24 cellular contexts compared by ENCODE assay signal in the genomic region with DNA sequence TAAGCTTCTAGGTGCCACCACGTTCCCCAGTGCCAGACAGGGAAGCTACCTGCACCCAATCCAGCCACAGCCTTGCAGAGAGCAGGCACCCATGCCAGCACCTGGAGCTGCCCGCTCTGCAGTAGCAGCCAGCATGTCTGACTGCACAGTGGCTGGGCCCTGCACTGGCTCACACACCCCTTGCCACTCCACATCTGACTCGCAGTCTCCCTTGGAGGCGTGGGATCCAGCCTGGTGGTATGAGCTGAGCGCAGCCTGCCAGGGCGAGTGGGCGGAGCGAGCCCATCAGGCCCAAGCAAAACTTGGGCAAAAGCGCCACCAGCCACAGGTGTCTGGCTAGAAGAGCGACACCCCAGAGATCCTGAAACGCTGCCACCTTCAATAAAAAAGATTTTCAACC.
"Had no signal": no experiment of that assay in that cellular context is flagged by ENCODE, and none has a peak within 500 bp of the region (broad histone marks: within the 10 kb centered on the region; RNA-seq: fewer than 3 reads in every experiment).

No MANE protein-coding gene starts in this region.

- DNase-seq: activated CD4-positive, alpha-beta memory T cell treated with anti-CD3 and anti-CD28 coated beads for 36 hours; activated CD4-positive, alpha-beta T cell treated with anti-CD3 and anti-CD28 coated beads for 36 hours; activated CD4-positive, alpha-beta T cell treated with anti-CD3 and anti-CD28 coated beads, Interleukin-2, amount 10 ng/mL, durations not matched to agents 24 days and 14 days; activated CD4-positive, CD25-positive, alpha-beta regulatory T cell; activated CD4-positive, CD25-positive, alpha-beta regulatory T cell treated with anti-CD3 and anti-CD28 coated beads, Interleukin-2, amount 50 U/mL, for 72 hours; activated CD8-positive, alpha-beta memory T cell treated with anti-CD3 and anti-CD28 coated beads, Interleukin-2, amount 50 U/mL, for 48 hours; activated gamma-delta T cell; activated naive CD4-positive, alpha-beta T cell; activated naive CD4-positive, alpha-beta T cell treated with anti-CD3 and anti-CD28 coated beads, Interleukin-2, amount 10 ng/mL, durations not matched to agents 7 days and 5 days; activated naive CD8-positive, alpha-beta T cell treated with anti-CD3 and anti-CD28 coated beads, Interleukin-2, amount 10 ng/mL, durations not matched to agents 7 days and 5 days; activated T-cell treated with anti-CD3 and anti-CD28 coated beads for 4 hours; activated T-cell treated with anti-CD3 and anti-CD28 coated beads, Interleukin-2, amount 50 U/mL, for 24 hours; activated T-cell treated with anti-CD3 and anti-CD28 coated beads, Interleukin-2, amount 50 U/mL, for 72 hours; central memory CD4-positive, alpha-beta T cell; cerebellar nuclear complex; colonic mucosa; effector CD8-positive, alpha-beta T cell; foreskin fibroblast; T-helper 2 cell had no signal

- H3K27me3 ChIP-seq: ascending aorta, breast epithelium, cardiac muscle cell, colonic mucosa had no signal

- H3K4me3 Mint-ChIP-seq: activated CD4-positive, alpha-beta memory T cell treated with anti-CD3 and anti-CD28 coated beads for 36 hours; activated CD4-positive, alpha-beta T cell treated with anti-CD3 and anti-CD28 coated beads for 36 hours; activated CD4-positive, alpha-beta T cell treated with anti-CD3 and anti-CD28 coated beads, Interleukin-2, amount 10 ng/mL, durations not matched to agents 24 days and 14 days; activated naive CD4-positive, alpha-beta T cell treated with anti-CD3 and anti-CD28 coated beads, Interleukin-2, amount 10 ng/mL, durations not matched to agents 7 days and 5 days; activated naive CD8-positive, alpha-beta T cell treated with anti-CD3 and anti-CD28 coated beads, Interleukin-2, amount 10 ng/mL, durations not matched to agents 7 days and 5 days; activated T-cell treated with anti-CD3 and anti-CD28 coated beads, Interleukin-2, amount 50 U/mL, for 24 hours; activated T-cell treated with anti-CD3 and anti-CD28 coated beads, Interleukin-2, amount 50 U/mL, for 72 hours; brain had no signal

- H3K9me3 ChIP-seq: colonic mucosa had no signal

- ATAC-seq: activated CD4-positive, alpha-beta T cell treated with anti-CD3 and anti-CD28 coated beads for 36 hours; activated naive CD4-positive, alpha-beta T cell treated with anti-CD3 and anti-CD28 coated beads, Interleukin-2, amount 50 U/mL, for 72 hours; activated T-cell treated with anti-CD3 and anti-CD28 coated beads, Interleukin-2, amount 50 U/mL, for 72 hours had no signal

- H3K36me3 ChIP-seq: ascending aorta, breast epithelium, cardiac muscle cell, colonic mucosa had no signal

- H3K9me3 Mint-ChIP-seq: activated CD4-positive, alpha-beta T cell treated with anti-CD3 and anti-CD28 coated beads, Interleukin-2, amount 10 ng/mL, durations not matched to agents 24 days and 14 days had no signal

- H3K27ac ChIP-seq: ascending aorta, breast epithelium, cardiac muscle cell, colonic mucosa had no signal

- H3K27ac Mint-ChIP-seq: activated CD4-positive, alpha-beta memory T cell treated with anti-CD3 and anti-CD28 coated beads for 36 hours; activated CD4-positive, alpha-beta T cell treated with anti-CD3 and anti-CD28 coated beads for 36 hours; activated CD4-positive, alpha-beta T cell treated with anti-CD3 and anti-CD28 coated beads, Interleukin-2, amount 10 ng/mL, durations not matched to agents 24 days and 14 days; activated naive CD4-positive, alpha-beta T cell treated with anti-CD3 and anti-CD28 coated beads, Interleukin-2, amount 10 ng/mL, durations not matched to agents 7 days and 5 days; activated naive CD4-positive, alpha-beta T cell treated with anti-CD3 and anti-CD28 coated beads, Interleukin-2, amount 50 U/mL, for 72 hours; activated naive CD8-positive, alpha-beta T cell treated with anti-CD3 and anti-CD28 coated beads, Interleukin-2, amount 10 ng/mL, durations not matched to agents 7 days and 5 days; activated T-cell treated with anti-CD3 and anti-CD28 coated beads, Interleukin-2, amount 50 U/mL, for 24 hours; activated T-cell treated with anti-CD3 and anti-CD28 coated beads, Interleukin-2, amount 50 U/mL, for 72 hours; brain had no signal

- H3K4me1 Mint-ChIP-seq: activated CD4-positive, alpha-beta T cell treated with anti-CD3 and anti-CD28 coated beads for 36 hours; activated CD4-positive, alpha-beta T cell treated with anti-CD3 and anti-CD28 coated beads, Interleukin-2, amount 10 ng/mL, durations not matched to agents 24 days and 14 days; activated naive CD4-positive, alpha-beta T cell treated with anti-CD3 and anti-CD28 coated beads, Interleukin-2, amount 10 ng/mL, durations not matched to agents 7 days and 5 days; activated naive CD8-positive, alpha-beta T cell treated with anti-CD3 and anti-CD28 coated beads, Interleukin-2, amount 10 ng/mL, durations not matched to agents 7 days and 5 days; brain had no signal

- H3K4me1 ChIP-seq: ascending aorta, breast epithelium, colonic mucosa had no signal

- H3K4me3 ChIP-seq: ascending aorta, breast epithelium, cardiac muscle cell, colonic mucosa had no signal

- H3K36me3 Mint-ChIP-seq: activated CD4-positive, alpha-beta memory T cell treated with anti-CD3 and anti-CD28 coated beads for 36 hours; activated naive CD4-positive, alpha-beta T cell treated with anti-CD3 and anti-CD28 coated beads, Interleukin-2, amount 10 ng/mL, durations not matched to agents 7 days and 5 days; activated naive CD4-positive, alpha-beta T cell treated with anti-CD3 and anti-CD28 coated beads, Interleukin-2, amount 50 U/mL, for 72 hours; activated naive CD8-positive, alpha-beta T cell treated with anti-CD3 and anti-CD28 coated beads, Interleukin-2, amount 10 ng/mL, durations not matched to agents 7 days and 5 days; brain had no signal
